Comparison of ENCODE assay signal across 2 cellular contexts in the genomic region with DNA sequence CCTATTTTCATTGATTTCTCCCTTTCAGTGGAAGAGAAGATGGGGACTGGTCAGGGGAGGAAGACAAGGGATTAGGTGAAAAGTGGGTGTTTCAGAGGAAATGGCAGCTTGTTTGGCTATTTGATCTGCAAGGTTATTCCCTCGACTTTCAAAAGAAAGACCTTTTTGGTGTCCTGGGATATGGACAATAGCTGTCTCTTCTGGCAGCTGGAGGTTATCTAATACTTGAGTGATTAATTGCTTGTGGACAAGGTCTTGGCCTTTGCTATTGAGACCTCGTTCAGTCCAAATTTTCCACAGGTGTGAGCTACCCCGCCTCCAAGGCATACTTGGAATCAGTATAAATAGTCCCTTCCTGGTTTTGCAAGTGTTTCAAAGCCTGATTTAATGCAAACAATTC.
A peak's percentile ranks its signal among the peaks of the same experiment; 100 is the strongest.
TF ChIP-seq lines count a peak whose summit lies in the region.

No MANE protein-coding gene starts in this region.

TF ChIP-seq in HepG2, 621 proteins besides CTCF, POLR2A, EP300 and RAD21 (continues in another document):
- TF ChIP-seq HOXA5 (CRISPR knock-in tag; IDR thresholded peaks at IDR 0.05) (peak; percentile 66; the same call in 1 of the 2 replicates), ZNF326 (CRISPR knock-in tag; IDR thresholded peaks at IDR 0.05; ENCODE audit: borderline replicate concordance) (no peak), ZNF616 (CRISPR knock-in tag; IDR thresholded peaks at IDR 0.05; ENCODE audit: low read depth) (no peak), NR2F6 (IDR thresholded peaks at IDR 0.05) (peak; percentile 50; the same call in 1 of the 2 replicates), NR2F6 (CRISPR knock-in tag; IDR thresholded peaks at IDR 0.05) (0 out of 2 replicates have a peak, but pooled peaks have one; percentile 21), PCBP2 (optimal IDR thresholded peaks at IDR 0.05; ENCODE audit: low read depth, low read length, poor library complexity, severe bottlenecking) (no peak), ZNF264 (CRISPR knock-in tag; IDR thresholded peaks at IDR 0.05) (no peak), MBD4 (IDR thresholded peaks at IDR 0.05; ENCODE audit: borderline replicate concordance, low read length) (no peak), SRSF4 (IDR thresholded peaks at IDR 0.05; ENCODE audit: low read depth, low read length, poor library complexity, severe bottlenecking) (no peak), ZNF33A (CRISPR knock-in tag; IDR thresholded peaks at IDR 0.05; ENCODE audit: borderline replicate concordance) (no peak), ZNF121 (CRISPR knock-in tag; IDR thresholded peaks at IDR 0.05) (no peak), ZNF792 (CRISPR knock-in tag; IDR thresholded peaks at IDR 0.05) (no peak), ZFP82 (CRISPR knock-in tag; IDR thresholded peaks at IDR 0.05; ENCODE audit: borderline replicate concordance) (no peak), PLSCR1 (CRISPR knock-in tag; IDR thresholded peaks at IDR 0.05; ENCODE audit: borderline replicate concordance) (no peak), TP53 (CRISPR knock-in tag; conservative IDR thresholded peaks at IDR 0.05) (no peak), U2AF1 (optimal IDR thresholded peaks at IDR 0.05; ENCODE audit: low read depth, low read length) (no peak), RXRA (CRISPR knock-in tag; IDR thresholded peaks at IDR 0.05) (no peak), ZNF432 (CRISPR knock-in tag; IDR thresholded peaks at IDR 0.05; ENCODE audit: borderline replicate concordance) (no peak), NFRKB (IDR thresholded peaks at IDR 0.05) (no peak), HOXD1 (CRISPR knock-in tag; IDR thresholded peaks at IDR 0.05) (peak; percentile 48; the same call in 1 of the 2 replicates), DNMT1 (CRISPR knock-in tag; IDR thresholded peaks at IDR 0.05) (no peak), MED13 (CRISPR knock-in tag; IDR thresholded peaks at IDR 0.05) (no peak), TCF7 (IDR thresholded peaks at IDR 0.05; ENCODE audit: low read depth) (peak; percentile 51), FOXJ3 (CRISPR knock-in tag; IDR thresholded peaks at IDR 0.05; ENCODE audit: borderline replicate concordance) (no peak), ZNF337 (CRISPR knock-in tag; IDR thresholded peaks at IDR 0.05; ENCODE audit: borderline replicate concordance, low read depth) (no peak), HCFC1 (IDR thresholded peaks at IDR 0.05; ENCODE audit: low read depth, low read length) (no peak)
- TF ChIP-seq, protein P1, sequence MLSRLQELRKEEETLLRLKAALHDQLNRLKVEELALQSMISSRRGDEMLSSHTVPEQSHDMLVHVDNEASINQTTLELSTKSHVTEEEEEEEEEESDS (CRISPR knock-in tag; IDR thresholded peaks at IDR 0.05; ENCODE audit: borderline replicate concordance): no peak
- TF ChIP-seq, protein P2, sequence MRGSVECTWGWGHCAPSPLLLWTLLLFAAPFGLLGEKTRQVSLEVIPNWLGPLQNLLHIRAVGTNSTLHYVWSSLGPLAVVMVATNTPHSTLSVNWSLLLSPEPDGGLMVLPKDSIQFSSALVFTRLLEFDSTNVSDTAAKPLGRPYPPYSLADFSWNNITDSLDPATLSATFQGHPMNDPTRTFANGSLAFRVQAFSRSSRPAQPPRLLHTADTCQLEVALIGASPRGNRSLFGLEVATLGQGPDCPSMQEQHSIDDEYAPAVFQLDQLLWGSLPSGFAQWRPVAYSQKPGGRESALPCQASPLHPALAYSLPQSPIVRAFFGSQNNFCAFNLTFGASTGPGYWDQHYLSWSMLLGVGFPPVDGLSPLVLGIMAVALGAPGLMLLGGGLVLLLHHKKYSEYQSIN (CRISPR knock-in tag; IDR thresholded peaks at IDR 0.05; ENCODE audit: borderline replicate concordance): no peak
- TF ChIP-seq, protein P3, sequence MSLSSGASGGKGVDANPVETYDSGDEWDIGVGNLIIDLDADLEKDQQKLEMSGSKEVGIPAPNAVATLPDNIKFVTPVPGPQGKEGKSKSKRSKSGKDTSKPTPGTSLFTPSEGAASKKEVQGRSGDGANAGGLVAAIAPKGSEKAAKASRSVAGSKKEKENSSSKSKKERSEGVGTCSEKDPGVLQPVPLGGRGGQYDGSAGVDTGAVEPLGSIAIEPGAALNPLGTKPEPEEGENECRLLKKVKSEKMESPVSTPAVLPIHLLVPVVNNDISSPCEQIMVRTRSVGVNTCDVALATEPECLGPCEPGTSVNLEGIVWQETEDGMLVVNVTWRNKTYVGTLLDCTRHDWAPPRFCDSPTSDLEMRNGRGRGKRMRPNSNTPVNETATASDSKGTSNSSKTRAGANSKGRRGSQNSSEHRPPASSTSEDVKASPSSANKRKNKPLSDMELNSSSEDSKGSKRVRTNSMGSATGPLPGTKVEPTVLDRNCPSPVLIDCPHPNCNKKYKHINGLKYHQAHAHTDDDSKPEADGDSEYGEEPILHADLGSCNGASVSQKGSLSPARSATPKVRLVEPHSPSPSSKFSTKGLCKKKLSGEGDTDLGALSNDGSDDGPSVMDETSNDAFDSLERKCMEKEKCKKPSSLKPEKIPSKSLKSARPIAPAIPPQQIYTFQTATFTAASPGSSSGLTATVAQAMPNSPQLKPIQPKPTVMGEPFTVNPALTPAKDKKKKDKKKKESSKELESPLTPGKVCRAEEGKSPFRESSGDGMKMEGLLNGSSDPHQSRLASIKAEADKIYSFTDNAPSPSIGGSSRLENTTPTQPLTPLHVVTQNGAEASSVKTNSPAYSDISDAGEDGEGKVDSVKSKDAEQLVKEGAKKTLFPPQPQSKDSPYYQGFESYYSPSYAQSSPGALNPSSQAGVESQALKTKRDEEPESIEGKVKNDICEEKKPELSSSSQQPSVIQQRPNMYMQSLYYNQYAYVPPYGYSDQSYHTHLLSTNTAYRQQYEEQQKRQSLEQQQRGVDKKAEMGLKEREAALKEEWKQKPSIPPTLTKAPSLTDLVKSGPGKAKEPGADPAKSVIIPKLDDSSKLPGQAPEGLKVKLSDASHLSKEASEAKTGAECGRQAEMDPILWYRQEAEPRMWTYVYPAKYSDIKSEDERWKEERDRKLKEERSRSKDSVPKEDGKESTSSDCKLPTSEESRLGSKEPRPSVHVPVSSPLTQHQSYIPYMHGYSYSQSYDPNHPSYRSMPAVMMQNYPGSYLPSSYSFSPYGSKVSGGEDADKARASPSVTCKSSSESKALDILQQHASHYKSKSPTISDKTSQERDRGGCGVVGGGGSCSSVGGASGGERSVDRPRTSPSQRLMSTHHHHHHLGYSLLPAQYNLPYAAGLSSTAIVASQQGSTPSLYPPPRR (CRISPR knock-in tag; IDR thresholded peaks at IDR 0.05; ENCODE audit: borderline replicate concordance): peak; percentile 38; the same call in 1 of the 2 replicates

TF ChIP-seq in K562, 482 proteins besides CTCF, POLR2A, EP300 and RAD21:
- TF ChIP-seq MEIS2 (IDR thresholded peaks at IDR 0.05; ENCODE audit: partially characterized antibody) (peak; percentile 17), GATA2 (CRISPR knock-in tag; IDR thresholded peaks at IDR 0.05) (no peak)
TF ChIP-seq in K562: peak in this region for 1.
